ENCODE assay signal across 8 cellular contexts in genomic region chr12:132827763-132828703, GRCh38. TPM values are rescaled to one million over a fixed set of nuclear protein-coding genes. Genes with fewer than 3 reads are reported as not detected.
A peak's percentile ranks its signal among the peaks of the same experiment; 100 is the strongest.
DNase-seq lines count a peak whose midpoint lies in the region; ATAC-seq, FAIRE-seq and TF ChIP-seq lines count a peak whose summit lies in the region.

No MANE protein-coding gene starts in this region.

- H3K79me2 ChIP-seq in OCI-LY3 (ENCODE audit: low read length) (peaks cover 26% of the 10 kb centered on the region), K562 (ENCODE audit: control insufficient read depth, insufficient read depth, low read length) (peaks cover 51% of the 10 kb centered on the region), smooth muscle cell (ENCODE audit: low read depth) (peaks cover 60% of the 10 kb centered on the region)

- no peaks in the 10 kb centered on the region for H3K9me3 Mint-ChIP-seq in immature natural killer cell

- peak overlapping the region; percentile 88 to 98 (median 92) for H3K27ac Mint-ChIP-seq in immature natural killer cell

- CTCF ChIA-PET in K562 (lab: Yijun Ruan, JAX; ENCODE audit: low intra/inter-chr PET ratio): no interaction called here

- TF ChIP-seq CTCF in OCI-LY3 (IDR thresholded peaks at IDR 0.05; ENCODE audit: low read depth, low read length) (no peak), K562 (IDR thresholded peaks at IDR 0.05 in 2 of 3, conservative IDR thresholded peaks at IDR 0.05 in 1 of 3; ENCODE audit: insufficient read depth in 2 of 3, low read depth in 1 of 3, low read length in 3 of 3) (no peak), smooth muscle cell (IDR thresholded peaks at IDR 0.05; ENCODE audit: borderline replicate concordance, insufficient read depth, poor library complexity, severe bottlenecking) (no peak)

- no peaks in the 10 kb centered on the region for H3K27me3 ChIP-seq in BLaER1 treated with 17β-estradiol and CSF1 and Interleukin-3, amounts not matched to agents 10 nM and 100 nM
- H3K27me3 ChIP-seq in OCI-LY3 (ENCODE audit: low read depth, low read length): no peaks in the 10 kb centered on the region
- H3K27me3 ChIP-seq in K562 (ENCODE audit: control insufficient read depth in 2 of 2, insufficient read depth in 2 of 2, low read length in 2 of 2): no peaks in the 10 kb centered on the region
- H3K27me3 ChIP-seq in smooth muscle cell (ENCODE audit: low read depth): no peaks in the 10 kb centered on the region

- H2AFZ ChIP-seq in OCI-LY3 (ENCODE audit: low read depth, low read length) (no peak overlapping the region), K562 (ENCODE audit: low read depth, low read length) (peak overlapping the region; percentile 100), smooth muscle cell (ENCODE audit: low read depth) (no peak overlapping the region)

- TF ChIP-seq POLR2A in K562 (conservative IDR thresholded peaks at IDR 0.05): no peak

- peaks cover 41 to 54% of the 10 kb centered on the region in 2 donors for H3K4me1 Mint-ChIP-seq in immature natural killer cell

- H4K20me1 ChIP-seq in BLaER1 treated with 17β-estradiol and CSF1 and Interleukin-3, amounts not matched to agents 10 nM and 100 nM: peaks cover 27 to 55% (median 45%) of the 10 kb centered on the region in 11 experiments; a peak in 18 of 22 replicates
- no peaks in the 10 kb centered on the region for H4K20me1 ChIP-seq in OCI-LY3 (ENCODE audit: insufficient read depth, low read length)
- peaks cover 13% of the 10 kb centered on the region for H4K20me1 ChIP-seq in K562 (replicated peaks; ENCODE audit: control insufficient read depth, insufficient read depth, low read length)
- H4K20me1 ChIP-seq in smooth muscle cell (ENCODE audit: low read depth): peaks cover 47% of the 10 kb centered on the region

- H3K36me3 Mint-ChIP-seq in immature natural killer cell: peaks cover 5 to 12% (median 12%) of the 10 kb centered on the region in 3 donors

- H3K4me1 ChIP-seq in BLaER1 treated with 17β-estradiol and CSF1 and Interleukin-3, amounts not matched to agents 10 nM and 100 nM: peaks cover 25 to 40% (median 34%) of the 10 kb centered on the region in 10 experiments
- no peaks in the 10 kb centered on the region for H3K4me1 ChIP-seq in OCI-LY3 (ENCODE audit: low read length)
- H3K4me1 ChIP-seq in K562 (replicated peaks in 1 of 2; ENCODE audit: control insufficient read depth in 2 of 2, insufficient read depth in 2 of 2, low read length in 2 of 2): peaks cover 6 to 22% of the 10 kb centered on the region in 2 experiments; a peak in 4 of 5 replicates
- peaks cover 6% of the 10 kb centered on the region for H3K4me1 ChIP-seq in smooth muscle cell (ENCODE audit: low read depth)

- TF ChIP-seq RAD21 in K562 (CRISPR knock-in tag; conservative IDR thresholded peaks at IDR 0.05 in 1 of 2, IDR thresholded peaks at IDR 0.05 in 1 of 2): no peak

- H3K27ac ChIP-seq in BLaER1 treated with 17β-estradiol and CSF1 and Interleukin-3, amounts not matched to agents 10 nM and 100 nM: peak overlapping the region; percentile 97 to 100 (median 100)
- no peak overlapping the region for H3K27ac ChIP-seq in OCI-LY3 (ENCODE audit: low read length)
- H3K27ac ChIP-seq in K562 (ENCODE audit: extremely low read depth, low read depth, low read length): peak overlapping the region; percentile 100
- H3K27ac ChIP-seq in smooth muscle cell (ENCODE audit: low read depth): peak overlapping the region; percentile 100

- 2% methylated on average over 52 of the region's 59 CpGs for WGBS in K562 (ENCODE audit: insufficient coverage, low coverage, missing lambda C conversion rate)
- 12% methylated on average over 52 of the region's 59 CpGs for WGBS in smooth muscle cell (ENCODE audit: low lambda C conversion rate)

- DNase-seq in K562 (ENCODE audit: extremely low read depth in 1 of 4, low spot score in 3 of 4) (peak in 2 of 4 experiments; percentile 26 to 53), immature natural killer cell (peak in 2 of 3 donors; percentile 17 to 20), smooth muscle cell (lab: John Stamatoyannopoulos, UW; ENCODE audit: unreplicated experiment) (no peak), cerebellum (ENCODE audit: low spot score) (no peak)

- FAIRE-seq in K562 (lab: Jason Lieb, UNC): no peak

- ATAC-seq in GM18519 (IDR thresholded peaks at IDR 0.05; ENCODE audit: low FRiP score, unreplicated experiment) (peak; percentile 19), HG02981 (IDR thresholded peaks at IDR 0.05; ENCODE audit: unreplicated experiment) (peak; percentile 17), K562 (peak; percentile 68)

- POLR2A ChIA-PET in K562 (lab: Yijun Ruan, JAX): interaction anchor here (0.6 to 1.4 kb wide), 4 partner anchors 10 to 302 kb away, joined by 3 to 4 read pairs (median 3); partner anchors contain the start of gene ZNF891

- peak overlapping the region; percentile 90 to 99 (median 96) for H3K4me2 ChIP-seq in BLaER1 treated with 17β-estradiol and CSF1 and Interleukin-3, amounts not matched to agents 10 nM and 100 nM
- peak overlapping the region; percentile 53 for H3K4me2 ChIP-seq in OCI-LY3 (ENCODE audit: low read length)
- H3K4me2 ChIP-seq in K562 (ENCODE audit: insufficient read depth, low read length): peak overlapping the region; percentile 96
- H3K4me2 ChIP-seq in smooth muscle cell: peak overlapping the region; percentile 87

- H3K36me3 ChIP-seq in BLaER1 treated with 17β-estradiol and CSF1 and Interleukin-3, amounts not matched to agents 10 nM and 100 nM: peaks cover 33 to 64% (median 43%) of the 10 kb centered on the region in 11 experiments
- no peaks in the 10 kb centered on the region for H3K36me3 ChIP-seq in OCI-LY3 (replicated peaks; ENCODE audit: low read depth, low read length)
- peaks cover 40% of the 10 kb centered on the region for H3K36me3 ChIP-seq in K562 (ENCODE audit: control insufficient read depth, insufficient read depth, low read length)
- H3K36me3 ChIP-seq in smooth muscle cell (ENCODE audit: low read depth): no peaks in the 10 kb centered on the region

- H3K4me3 Mint-ChIP-seq in immature natural killer cell: peak overlapping the region; percentile 85 to 93 (median 88)

- TF ChIP-seq EP300 in K562 (IDR thresholded peaks at IDR 0.05; ENCODE audit: low read length): no peak

- peak overlapping the region; percentile 93 to 100 (median 99) for H3K9ac ChIP-seq in BLaER1 treated with 17β-estradiol and CSF1 and Interleukin-3, amounts not matched to agents 10 nM and 100 nM
- H3K9ac ChIP-seq in OCI-LY3 (ENCODE audit: low read length) (peak overlapping the region; percentile 71), K562 (ENCODE audit: insufficient read depth in 1 of 2, low read depth in 2 of 2, low read length in 2 of 2) (peak overlapping the region; percentile 100), smooth muscle cell (ENCODE audit: low read depth) (peak overlapping the region; percentile 100)

- peak overlapping the region; percentile 79 to 96 (median 88) for H3K4me3 ChIP-seq in BLaER1 treated with 17β-estradiol and CSF1 and Interleukin-3, amounts not matched to agents 10 nM and 100 nM
- H3K4me3 ChIP-seq in OCI-LY3 (ENCODE audit: low read length) (peak overlapping the region; percentile 89), K562 (peak overlapping the region; percentile 92), smooth muscle cell (peak overlapping the region; percentile 85)

- in situ Hi-C loops in K562 (cut with MboI): no loop called here

- H3K27me3 Mint-ChIP-seq in immature natural killer cell (ENCODE audit: low read depth in 3 of 3): peaks cover 13 to 27% (median 25%) of the 10 kb centered on the region in 3 donors

- H3K9me1 ChIP-seq in K562 (ENCODE audit: control insufficient read depth, insufficient read depth, low read length): peaks cover 8% of the 10 kb centered on the region

- H3K9me3 ChIP-seq in BLaER1 treated with 17β-estradiol and CSF1 and Interleukin-3, amounts not matched to agents 10 nM and 100 nM (replicated peaks in 1 of 11): no peaks in the 10 kb centered on the region
- no peaks in the 10 kb centered on the region for H3K9me3 ChIP-seq in OCI-LY3 (ENCODE audit: insufficient read depth, low read length)
- no peaks in the 10 kb centered on the region for H3K9me3 ChIP-seq in K562 (replicated peaks; ENCODE audit: control insufficient read depth, insufficient read depth, low read depth, low read length)
- H3K9me3 ChIP-seq in smooth muscle cell (replicated peaks; ENCODE audit: low read depth): no peaks in the 10 kb centered on the region

- intact Hi-C loops in K562 (cut with micrococcal nuclease): no loop called here

- peaks cover 3% of the 10 kb centered on the region for H3F3A ChIP-seq in smooth muscle cell (ENCODE audit: low read depth)

- TSS peak; percentile 60 for BruUV-seq in K562 (replicated peaks; lab: Mats Ljungman, UMichigan)

RNA-seq across cellular contexts. Expression of gene GOLGA3, which starts 0.6 kb away (rescaled TPM):
- total RNA-seq in K562 (2011; cell fraction: chromatin; rRNA removed; ENCODE audit: low replicate concordance): 144 and 257 TPM in 2 replicates
- total RNA-seq in K562 (2011; cell fraction: nucleolus; rRNA removed): 92.6 and 108 TPM in 2 replicates
- total RNA-seq in K562 (2011; cell fraction: nucleoplasm; rRNA removed): 87.7 and 106 TPM in 2 replicates
- total RNA-seq in K562 (2014; rRNA removed): 36.1 and 38.7 TPM in 2 replicates
- 17.0 and 19.0 TPM in 2 replicates for total RNA-seq in K562 (2014; rRNA removed; fragmentation: Illumina TruSeq; extraction: Trizol)
- 21.2 and 22.8 TPM in 2 replicates for total RNA-seq in K562 (2015; rRNA removed; fragmentation: Illumina TruSeq; extraction: Trizol)
- 41.7 and 48.1 TPM in 2 replicates for total RNA-seq in K562 (2021)
- polyA plus RNA-seq in K562 (2011; rRNA removed): 15.0 and 20.2 TPM in 2 replicates
- polyA plus RNA-seq in K562 (2011; cell fraction: cytosol; rRNA removed): 21.4 and 25.3 TPM in 2 replicates
- 38.5 and 43.6 TPM in 2 replicates for polyA plus RNA-seq in K562 (2011; cell fraction: nucleus; rRNA removed)
- polyA plus RNA-seq in K562 (2012): 12.5 and 13.1 TPM in 2 replicates
- 9.0 and 11.8 TPM in 2 replicates for polyA plus RNA-seq in K562 (2014; fragmentation: Illumina TruSeq; extraction: Trizol)
- polyA plus RNA-seq in K562 (2014; fragmentation: Nextera tagmentation; extraction: Ambion mirVana): 1 to 10 TPM; 1.9 to 2.9 TPM
- 18.4 and 18.6 TPM in 2 replicates for polyA plus RNA-seq in K562 (2014; rRNA removed)
- 26.2 and 28.2 TPM in 2 replicates for polyA minus RNA-seq in K562 (2011; rRNA and poly(A)+ RNA removed)
- 43.5 and 57.6 TPM in 2 replicates for polyA minus RNA-seq in K562 (2011; cell fraction: cytosol; rRNA and poly(A)+ RNA removed)
- 18.7 and 48.9 TPM in 2 replicates for polyA minus RNA-seq in K562 (2011; cell fraction: nucleus; rRNA and poly(A)+ RNA removed)
- 10 to 100 TPM in 1 of 3 donors, 1 to 10 TPM in 1, under 1 TPM in 1; 0.69 to 21.9 (median 3.8) TPM for polyA plus RNA-seq in immature natural killer cell
- 34.5 and 60.1 TPM in 2 replicates for total RNA-seq in smooth muscle cell
- polyA plus RNA-seq in smooth muscle cell: 25.1 and 53.1 TPM in 2 replicates
- total RNA-seq in cerebellum: 44.1 TPM

RNA-seq across cellular contexts. Expression of gene CHFR, which starts 59.4 kb away (rescaled TPM):
- 247 and 420 TPM in 2 replicates for total RNA-seq in K562 (2011; cell fraction: chromatin; rRNA removed; ENCODE audit: low replicate concordance)
- total RNA-seq in K562 (2011; cell fraction: nucleolus; rRNA removed): 153 and 159 TPM in 2 replicates
- total RNA-seq in K562 (2011; cell fraction: nucleoplasm; rRNA removed): 192 and 220 TPM in 2 replicates
- 18.2 and 19.3 TPM in 2 replicates for total RNA-seq in K562 (2014; rRNA removed)
- total RNA-seq in K562 (2014; rRNA removed; fragmentation: Illumina TruSeq; extraction: Trizol): 14.1 and 14.2 TPM in 2 replicates
- 12.7 and 15.5 TPM in 2 replicates for total RNA-seq in K562 (2015; rRNA removed; fragmentation: Illumina TruSeq; extraction: Trizol)
- 26.1 and 26.8 TPM in 2 replicates for total RNA-seq in K562 (2021)
- polyA plus RNA-seq in K562 (2011; rRNA removed): 32.5 and 33.9 TPM in 2 replicates
- polyA plus RNA-seq in K562 (2011; cell fraction: cytosol; rRNA removed): 31.7 and 36.8 TPM in 2 replicates
- polyA plus RNA-seq in K562 (2011; cell fraction: nucleus; rRNA removed): 72.8 and 92.7 TPM in 2 replicates
- polyA plus RNA-seq in K562 (2012): 15.8 and 25.4 TPM in 2 replicates
- 18.6 and 21.2 TPM in 2 replicates for polyA plus RNA-seq in K562 (2014; fragmentation: Illumina TruSeq; extraction: Trizol)
- polyA plus RNA-seq in K562 (2014; fragmentation: Nextera tagmentation; extraction: Ambion mirVana): under 1 TPM; 0.61 to 0.84 TPM
- polyA plus RNA-seq in K562 (2014; rRNA removed): 23.6 and 25.8 TPM in 2 replicates
- 34.2 and 40.4 TPM in 2 replicates for polyA minus RNA-seq in K562 (2011; rRNA and poly(A)+ RNA removed)
- 18.1 and 22.3 TPM in 2 replicates for polyA minus RNA-seq in K562 (2011; cell fraction: cytosol; rRNA and poly(A)+ RNA removed)
- 23.3 and 27.7 TPM in 2 replicates for polyA minus RNA-seq in K562 (2011; cell fraction: nucleus; rRNA and poly(A)+ RNA removed)
- 10 to 100 TPM; 28.9 to 66.5 (median 31.5) TPM for polyA plus RNA-seq in immature natural killer cell
- 24.0 and 27.5 TPM in 2 replicates for total RNA-seq in smooth muscle cell
- polyA plus RNA-seq in smooth muscle cell: 24.0 and 26.2 TPM in 2 replicates
- 46.1 TPM for total RNA-seq in cerebellum

Comparison
In these comparisons a context has a peak if more than half of its experiments do, and no peak if none do; other contexts are left out.
1. ATAC-seq: peak in every context shown above with its lines; median percentile 68 in K562; 19 in GM18519; 17 in HG02981.
2. DNase-seq: peak in immature natural killer cell (2 of 3); none in smooth muscle cell (single experiment) and cerebellum (single experiment).
3. Peak in every context shown above with its lines, with median percentiles within 50 percentile points of each other: H3K4me2 ChIP-seq, H3K4me3 ChIP-seq and H3K9ac ChIP-seq.